In genomic region chr6:56491606-56492328, GRCh38 we compare ENCODE assay signal across 1 cellular context.
TF ChIP-seq lines count a peak whose summit lies in the region.

No MANE protein-coding gene starts in this region.

TF ChIP-seq in IMR-90, 13 proteins besides CTCF, POLR2A, EP300 and RAD21:
- TF ChIP-seq MAFK (IDR thresholded peaks at IDR 0.05; ENCODE audit: low read depth, low read length) (no peak), MAZ (IDR thresholded peaks at IDR 0.05; ENCODE audit: borderline replicate concordance, low read depth, low read length) (no peak), MXI1 (IDR thresholded peaks at IDR 0.05; ENCODE audit: borderline replicate concordance, low read depth, low read length) (no peak), RCOR1 (IDR thresholded peaks at IDR 0.05; ENCODE audit: insufficient replicate concordance, low read length) (no peak), CHD1 (IDR thresholded peaks at IDR 0.05; ENCODE audit: low read depth, low read length) (no peak), NFE2L2 (IDR thresholded peaks at IDR 0.05; ENCODE audit: low read depth, low read length) (no peak), RFX5 (IDR thresholded peaks at IDR 0.05; ENCODE audit: low read depth, low read length) (no peak), CEBPB (IDR thresholded peaks at IDR 0.05; ENCODE audit: low read depth, low read length) (no peak), SMC3 (IDR thresholded peaks at IDR 0.05; ENCODE audit: low read depth, low read length) (no peak), ELK1 (IDR thresholded peaks at IDR 0.05; ENCODE audit: borderline replicate concordance, low read depth, low read length) (no peak), BHLHE40 (IDR thresholded peaks at IDR 0.05; ENCODE audit: low read depth, low read length) (no peak), USF2 (IDR thresholded peaks at IDR 0.05; ENCODE audit: low read depth, low read length) (no peak), FOS (IDR thresholded peaks at IDR 0.05; ENCODE audit: low read depth, low read length) (no peak)
